Comparison of ENCODE assay signal across 33 cellular contexts in genomic region chr6:93562566-93562965, GRCh38.
DNase-seq lines count a peak whose midpoint lies in the region; ATAC-seq, FAIRE-seq and TF ChIP-seq lines count a peak whose summit lies in the region.
"Had no signal": no experiment of that assay in that cellular context is flagged by ENCODE, and none has a peak within 500 bp of the region (broad histone marks: within the 10 kb centered on the region; RNA-seq: fewer than 3 reads in every experiment).

No MANE protein-coding gene starts in this region.

- H3K18ac ChIP-seq in H1 (ENCODE audit: extremely low read depth, low read length) = no peak overlapping the region

- ATAC-seq in GM18870 (IDR thresholded peaks at IDR 0.05; ENCODE audit: unreplicated experiment) (no peak), left lobe of liver (no peak)
- ATAC-seq: effector memory CD8-positive, alpha-beta T cell; gastrocnemius medialis; GM12878; natural killer cell treated with Interleukin-12 subunit alpha and Interleukin-12 subunit beta and Interleukin-15 and Interleukin-18, amount 100 ng/mL, for 72 hours; pancreas; right cardiac atrium; stimulated activated memory B cell treated with anti-CD40 and anti-IgM and Interleukin-4, amounts not matched to agents 10 μg/mL and 1 μg/mL and 100 μg/mL, for 72 hours; T-cell had no signal

- BruUV-seq in mammary epithelial cell (replicated peaks; lab: Mats Ljungman, UMichigan) = no TSS peak

- no peak for TF ChIP-seq POLR2A in H1 (IDR thresholded peaks at IDR 0.05; ENCODE audit: control extremely low read depth in 1 of 2, low read depth in 2 of 2, low read length in 2 of 2)

- POLR2A ChIA-PET in RWPE1 (lab: Yijun Ruan, JAX; ENCODE audit: low non-redundant PET) = no interaction called here
- POLR2A ChIA-PET in H1 (lab: Charles Lee; ENCODE audit: partially characterized antibody) = no interaction called here
- POLR2A ChIA-PET in SK-N-SH (lab: Yijun Ruan, JAX) = no interaction called here

- H4K5ac ChIP-seq in H1 (ENCODE audit: insufficient read length, low read depth, low read length) = no peak overlapping the region

- H3K4me2 ChIP-seq in H1 (ENCODE audit: insufficient read depth in 1 of 2, low read depth in 2 of 2, low read length in 2 of 2) (no peak overlapping the region), mammary epithelial cell (ENCODE audit: insufficient read depth, low read depth, low read length) (no peak overlapping the region), SK-N-SH (no peak overlapping the region)
- H3K4me2 ChIP-seq: hepatocyte had no signal

- dilution Hi-C loops in mammary epithelial cell (cut with HindIII; ENCODE audit: low sequenced_read_pairs) = no loop called here

- no peaks in the 10 kb centered on the region for H3F3A ChIP-seq in SK-N-SH (replicated peaks; ENCODE audit: insufficient read depth)

- CTCF ChIA-PET in RWPE1 (lab: Yijun Ruan, JAX) (interaction anchor here (0.5 to 0.8 kb wide), 2 partner anchors 49 to 1508 kb away, joined by 3 to 4 read pairs; no protein-coding TSS in a partner anchor), H1 (lab: Charles Lee; ENCODE audit: partially characterized antibody) (no interaction called here), mammary epithelial cell (lab: Charles Lee; ENCODE audit: low non-redundant PET) (no interaction called here), SK-N-SH (lab: Yijun Ruan, JAX) (no interaction called here)

- H3K4me3 ChIP-seq in H1 (ENCODE audit: extremely low read depth in 1 of 4, insufficient read depth in 2 of 4, low read depth in 3 of 4, low read length in 4 of 4) (no peak overlapping the region), muscle layer of colon (ENCODE audit: low read depth in 1 of 2, low read length in 2 of 2) (no peak overlapping the region), stomach smooth muscle (ENCODE audit: low read length in 2 of 2) (no peak overlapping the region), mammary epithelial cell (replicated peaks in 1 of 3; ENCODE audit: insufficient read depth in 1 of 3, low read depth in 2 of 3, low read length in 3 of 3) (no peak overlapping the region), SK-N-SH (ENCODE audit: low read depth in 2 of 2, low read length in 1 of 2) (no peak overlapping the region)
- H3K4me3 ChIP-seq: adrenal gland, gastrocnemius medialis, GM12878, hepatocyte, left ventricle myocardium inferior, MG63, pancreas, SJSA1 had no signal

- no peak overlapping the region for H3K23ac ChIP-seq in H1 (ENCODE audit: insufficient read length)

- in situ Hi-C loops in mammary epithelial cell (cut with MboI; ENCODE audit: low sequenced_read_pairs in 2 of 2) = no loop called here

- H3K9me2 ChIP-seq in SK-N-SH = no peaks in the 10 kb centered on the region

- 88% methylated on average over 1 of the region's 1 CpG; no CpG with 5 or more reads in 1 of the 2 experiments for WGBS in H1 (ENCODE audit: extremely low coverage in 1 of 2, insufficient coverage in 1 of 2, insufficient read length in 1 of 2, insufficient replicate concordance in 2 of 2, low coverage in 1 of 2, low lambda C conversion rate in 2 of 2, missing lambda C conversion rate in 1 of 2), 2 experiments
- WGBS in mammary epithelial cell (ENCODE audit: low coverage, missing lambda C conversion rate) = 64% methylated on average over 1 of the region's 1 CpG
- WGBS in SK-N-SH (ENCODE audit: low lambda C conversion rate) = 7% methylated on average over 1 of the region's 1 CpG

- H2BK20ac ChIP-seq in H1 (ENCODE audit: low read length) = no peak overlapping the region

- H3K27ac ChIP-seq in RWPE1 (no peak overlapping the region), H1 (ENCODE audit: low read depth, low read length) (no peak overlapping the region), muscle layer of colon (ENCODE audit: low read depth, low read length) (peak overlapping the region; percentile 39), stomach smooth muscle (ENCODE audit: low read length) (peak overlapping the region; percentile 32), mammary epithelial cell (ENCODE audit: insufficient read depth, low read depth, low read length) (no peak overlapping the region), SK-N-SH (ENCODE audit: low read depth in 2 of 2, low read length in 1 of 2) (no peak overlapping the region)
- H3K27ac ChIP-seq: adrenal gland, gastrocnemius medialis, hepatocyte, left ventricle myocardium inferior, pancreas, SJSA1 had no signal

- TF ChIP-seq CTCF in RWPE1 (conservative IDR thresholded peaks at IDR 0.05; ENCODE audit: low read depth) (no peak), H1 (IDR thresholded peaks at IDR 0.05; ENCODE audit: control extremely low read depth in 1 of 3, insufficient read depth in 1 of 3, low read depth in 1 of 3, low read length in 3 of 3) (no peak), mammary epithelial cell (conservative IDR thresholded peaks at IDR 0.05 in 1 of 2, IDR thresholded peaks at IDR 0.05 in 1 of 2; ENCODE audit: extremely low read depth in 1 of 2, insufficient read depth in 1 of 2, low read depth in 1 of 2, low read length in 2 of 2) (no peak), SK-N-SH (IDR thresholded peaks at IDR 0.05) (no peak)

- H3K9ac ChIP-seq in H1 (replicated peaks in 1 of 4; ENCODE audit: extremely low read depth in 1 of 4, low read depth in 3 of 4, low read length in 3 of 4) (no peak overlapping the region), muscle layer of colon (ENCODE audit: low read length) (no peak overlapping the region), stomach smooth muscle (ENCODE audit: low read length in 2 of 2) (no peak overlapping the region), mammary epithelial cell (ENCODE audit: insufficient read depth, low read length) (no peak overlapping the region), SK-N-SH (no peak overlapping the region)

- TF ChIP-seq EP300 in H1 (IDR thresholded peaks at IDR 0.05; ENCODE audit: borderline replicate concordance in 1 of 2, low read depth in 2 of 2, low read length in 2 of 2) (no peak), SK-N-SH (IDR thresholded peaks at IDR 0.05; ENCODE audit: borderline replicate concordance in 1 of 2, low read depth in 1 of 2, low read length in 1 of 2) (no peak)

- H3K23me2 ChIP-seq in H1 (ENCODE audit: low read depth, low read length) = no peaks in the 10 kb centered on the region

- H2AFZ ChIP-seq in H1 (ENCODE audit: low read length) (peak overlapping the region; percentile 42; the same call in 1 of the 2 replicates), mammary epithelial cell (ENCODE audit: low read depth, low read length) (no peak overlapping the region), SK-N-SH (ENCODE audit: low read depth) (no peak overlapping the region)
- H2AFZ ChIP-seq: hepatocyte had no signal

- no peaks in the 10 kb centered on the region for H3K79me1 ChIP-seq in H1 (ENCODE audit: low read depth, low read length)

- H3K27me3 ChIP-seq in H1 (replicated peaks in 1 of 4; ENCODE audit: control insufficient read depth in 3 of 4, extremely low read depth in 1 of 4, insufficient read depth in 3 of 4, low read length in 3 of 4) (no peaks in the 10 kb centered on the region), muscle layer of colon (ENCODE audit: control insufficient read depth in 1 of 2, insufficient read depth in 2 of 2, low read length in 2 of 2) (no peaks in the 10 kb centered on the region), stomach smooth muscle (ENCODE audit: control insufficient read depth in 1 of 2, insufficient read depth in 2 of 2, low read length in 2 of 2) (no peaks in the 10 kb centered on the region), mammary epithelial cell (ENCODE audit: insufficient read depth, low read length) (no peaks in the 10 kb centered on the region), SK-N-SH (ENCODE audit: insufficient read depth) (no peaks in the 10 kb centered on the region)
- H3K27me3 ChIP-seq: adrenal gland, gastrocnemius medialis, hepatocyte, MG63, pancreas, SJSA1 had no signal

- no peak overlapping the region for H2BK120ac ChIP-seq in H1 (replicated peaks; ENCODE audit: low read depth, low read length)

- no peak overlapping the region for H3K56ac ChIP-seq in H1 (replicated peaks; ENCODE audit: insufficient read length, low read depth, low read length)

- no peak overlapping the region for H2BK12ac ChIP-seq in H1 (ENCODE audit: low read depth, low read length)

- H4K8ac ChIP-seq in H1 (ENCODE audit: extremely low read depth, insufficient read depth, low read length) = no peak overlapping the region

- FAIRE-seq in H1 (lab: Jason Lieb, UNC) = no peak
- FAIRE-seq: D721Med, GM12878, pancreas, RCC 7860 had no signal

- H3K36me3 ChIP-seq in H1 (ENCODE audit: control insufficient read depth in 2 of 4, insufficient read depth in 4 of 4, low read length in 3 of 4) (no peaks in the 10 kb centered on the region), muscle layer of colon (ENCODE audit: insufficient read depth, low read length) (no peaks in the 10 kb centered on the region), stomach smooth muscle (ENCODE audit: control insufficient read depth in 2 of 2, insufficient read depth in 2 of 2, low read length in 2 of 2) (no peaks in the 10 kb centered on the region), mammary epithelial cell (ENCODE audit: insufficient read depth, low read length) (no peaks in the 10 kb centered on the region), SK-N-SH (replicated peaks in 1 of 2; ENCODE audit: control insufficient read depth in 1 of 2, insufficient read depth in 2 of 2, low read length in 1 of 2) (no peaks in the 10 kb centered on the region)
- H3K36me3 ChIP-seq: adrenal gland, gastrocnemius medialis, left ventricle myocardium inferior, MG63, pancreas, SJSA1 had no signal

- no peaks in the 10 kb centered on the region for H3K79me2 ChIP-seq in H1 (ENCODE audit: control insufficient read depth in 1 of 2, insufficient read depth in 2 of 2, low read length in 2 of 2)
- H3K79me2 ChIP-seq in mammary epithelial cell (ENCODE audit: insufficient read depth, low read length) = no peaks in the 10 kb centered on the region
- no peaks in the 10 kb centered on the region for H3K79me2 ChIP-seq in SK-N-SH (ENCODE audit: insufficient read depth)
- H3K79me2 ChIP-seq: hepatocyte had no signal

- no peak overlapping the region for H2AK5ac ChIP-seq in H1 (ENCODE audit: low read depth, low read length)

- peak; percentile 1 for DNase-seq in RWPE1 (ENCODE audit: low spot score)
- DNase-seq in H1 (ENCODE audit: low read depth in 1 of 2, low spot score in 2 of 2) = no peak
- no peak for DNase-seq in mammary epithelial cell
- DNase-seq in SK-N-SH = no peak
- no peak for DNase-seq in left lobe of liver (ENCODE audit: low spot score)
- DNase-seq: activated CD4-positive, alpha-beta T cell treated with anti-CD3 and anti-CD28 coated beads, Interleukin-2, amount 50 U/mL, for 4 hours; activated naive CD4-positive, alpha-beta T cell treated with anti-CD3 and anti-CD28 coated beads for 36 hours; adrenal gland; CD4-positive, alpha-beta T cell; cortex of kidney; effector memory CD8-positive, alpha-beta T cell; gastrocnemius medialis; left ventricle myocardium inferior; MG63; midbrain; NCI-H1105 treated with DMSO at 0.1 percent for 48 hours; NCI-H2081 treated with DMSO at 0.1 percent for 48 hours; NCI-H748 treated with DMSO at 0.1 percent for 48 hours; pancreas; right cardiac atrium; stimulated activated CD4-positive, alpha-beta T cell treated with anti-CD3 and anti-CD28 coated beads, Interleukin-12 subunit alpha, Interleukin-12 subunit beta, amount 100 ng/mL, for 4 hours; stimulated activated CD4-positive, alpha-beta T cell treated with anti-CD3 and anti-CD28 coated beads, Interleukin-4, amount 100 ng/mL, for 4 hours; T-cell had no signal

- no peak overlapping the region for H2BK15ac ChIP-seq in H1 (ENCODE audit: low read length)

- no peaks in the 10 kb centered on the region for H3K4me1 ChIP-seq in H1 (replicated peaks in 1 of 4; ENCODE audit: control insufficient read depth in 3 of 4, insufficient read depth in 4 of 4, low read length in 3 of 4)
- peaks cover 12% of the 10 kb centered on the region for H3K4me1 ChIP-seq in muscle layer of colon (ENCODE audit: insufficient read depth, low read length)
- peaks cover 12% of the 10 kb centered on the region for H3K4me1 ChIP-seq in stomach smooth muscle (ENCODE audit: control insufficient read depth, insufficient read depth, low read length)
- H3K4me1 ChIP-seq in mammary epithelial cell (ENCODE audit: insufficient read depth, low read length) = no peaks in the 10 kb centered on the region
- H3K4me1 ChIP-seq in SK-N-SH (ENCODE audit: control insufficient read depth in 1 of 2, insufficient read depth in 2 of 2, low read depth in 1 of 2, low read length in 1 of 2) = no peaks in the 10 kb centered on the region
- H3K4me1 ChIP-seq: adrenal gland, gastrocnemius medialis, left ventricle myocardium inferior, pancreas, SJSA1 had no signal

- intact Hi-C loops in mammary epithelial cell (cut with micrococcal nuclease) = no loop called here

- no peaks in the 10 kb centered on the region for H4K20me1 ChIP-seq in H1 (replicated peaks in 1 of 2; ENCODE audit: control insufficient read depth in 1 of 2, insufficient read depth in 2 of 2, low read length in 2 of 2)
- no peaks in the 10 kb centered on the region for H4K20me1 ChIP-seq in mammary epithelial cell (ENCODE audit: insufficient read depth, low read length)
- no peaks in the 10 kb centered on the region for H4K20me1 ChIP-seq in SK-N-SH (ENCODE audit: insufficient read depth)

- no peak overlapping the region for H3K4ac ChIP-seq in H1 (replicated peaks; ENCODE audit: insufficient read length, low read depth, low read length)

- H3K9me3 ChIP-seq in H1 (ENCODE audit: insufficient read depth in 2 of 2, low read depth in 1 of 2, low read length in 1 of 2) = no peaks in the 10 kb centered on the region
- no peaks in the 10 kb centered on the region for H3K9me3 ChIP-seq in muscle layer of colon (ENCODE audit: low read length)
- H3K9me3 ChIP-seq in stomach smooth muscle (ENCODE audit: control insufficient read depth in 2 of 2, low read length in 2 of 2) = no peaks in the 10 kb centered on the region
- no peaks in the 10 kb centered on the region for H3K9me3 ChIP-seq in mammary epithelial cell (replicated peaks; ENCODE audit: insufficient read depth, low read length)
- H3K9me3 ChIP-seq in SK-N-SH = no peaks in the 10 kb centered on the region
- H3K9me3 ChIP-seq: adrenal gland, gastrocnemius medialis, left ventricle myocardium inferior, MG63, pancreas, SJSA1 had no signal

- H3K14ac ChIP-seq in H1 (ENCODE audit: insufficient read length) = no peak overlapping the region

- TF ChIP-seq RAD21 in H1 (IDR thresholded peaks at IDR 0.05 in 1 of 2, conservative IDR thresholded peaks at IDR 0.05 in 1 of 2; ENCODE audit: low read depth in 2 of 2, low read length in 2 of 2) = no peak
- TF ChIP-seq RAD21 in SK-N-SH (IDR thresholded peaks at IDR 0.05; ENCODE audit: low read length) = no peak

- no peak overlapping the region for H2BK5ac ChIP-seq in H1 (ENCODE audit: low read depth, low read length)

- H4K91ac ChIP-seq in H1 (replicated peaks; ENCODE audit: insufficient read length, low read length) = no peak overlapping the region

Comparison
In these comparisons a context has a peak if more than half of its experiments do, and no peak if none do; other contexts are left out.
1. H3K27ac ChIP-seq: peak in muscle layer of colon (single experiment) and stomach smooth muscle (single experiment); none in RWPE1 (single experiment), H1 (single experiment), mammary epithelial cell (single experiment) and SK-N-SH (0 of 2).